Comparison of ENCODE assay signal across 8 cellular contexts in the genomic region with DNA sequence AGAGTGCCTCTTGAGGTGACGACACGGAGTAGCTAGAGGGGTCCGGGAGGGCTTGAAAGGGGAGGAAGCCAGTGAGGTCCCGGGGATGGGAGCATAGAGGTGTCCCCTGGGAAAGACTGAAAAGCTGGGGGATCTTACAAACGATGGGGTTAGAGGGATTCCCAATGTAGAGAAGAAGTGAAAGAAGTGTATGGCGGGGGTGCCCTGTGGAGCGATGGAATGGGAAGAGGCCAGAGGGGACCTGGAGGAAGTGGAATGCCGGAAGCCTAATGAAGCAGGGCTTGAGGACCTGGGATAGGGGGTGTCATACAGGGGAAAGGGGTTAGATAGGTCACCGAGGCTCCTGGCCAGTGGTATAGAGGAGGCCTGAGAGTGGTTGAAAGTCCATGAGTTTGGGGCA. TPM values are rescaled to one million over a fixed set of nuclear protein-coding genes. Genes with fewer than 3 reads are reported as not detected.
A peak's percentile ranks its signal among the peaks of the same experiment; 100 is the strongest.
DNase-seq lines count a peak whose midpoint lies in the region; ATAC-seq, FAIRE-seq and TF ChIP-seq lines count a peak whose summit lies in the region.

No MANE protein-coding gene starts in this region.

- peaks cover 30% of the 10 kb centered on the region for H3K79me2 ChIP-seq in PC-9 (ENCODE audit: low read depth)

- H3K27ac ChIP-seq in PC-9 (no peak overlapping the region), pancreas (no peak overlapping the region)

- POLR2A ChIA-PET in PC-9 (lab: Charles Lee; ENCODE audit: unreplicated experiment), result interaction anchor here (0.6 to 1.6 kb wide), 5 partner anchors 26 to 369 kb away, joined by 3 to 16 read pairs (median 7); a partner anchor contains a TSS

- H3K9me2 ChIP-seq in PC-9 (ENCODE audit: insufficient read depth), result no peaks in the 10 kb centered on the region

- ATAC-seq in pancreas (no peak), HG03460 (IDR thresholded peaks at IDR 0.05; ENCODE audit: unreplicated experiment) (no peak), GM21423 (IDR thresholded peaks at IDR 0.05; ENCODE audit: unreplicated experiment) (no peak)

- 1% methylated on average over 9 of the region's 9 CpGs for WGBS in pancreas, 2 donors

- H3K4me3 ChIP-seq in PC-9 (peak overlapping the region; percentile 96), pancreas (peak overlapping the region; percentile 51 to 70 (median 68))

- intact Hi-C loops in PC-9 (cut with micrococcal nuclease; ENCODE audit: unreplicated experiment), result loop anchor here (2.0 to 5.0 kb wide), 2 partner anchors 90 to 109 kb away; a partner anchor contains a TSS
- intact Hi-C loops in pancreas (cut with DNase I), result no loop called here

- H3K4me2 ChIP-seq in PC-9, result peak overlapping the region; percentile 90

- H4K20me1 ChIP-seq in PC-9 (ENCODE audit: insufficient read depth), result 0 out of 2 replicates have a peak, but pooled peaks cover 5% of the 10 kb centered on the region

- peak; percentile 23 for TF ChIP-seq POLR2A in erythroblast (IDR thresholded peaks at IDR 0.05; ENCODE audit: low read length)

- H3K27me3 ChIP-seq in PC-9 (ENCODE audit: insufficient read depth, low read depth) (no peaks in the 10 kb centered on the region), pancreas (no peaks in the 10 kb centered on the region)

- TF ChIP-seq CTCF in PC-9 (conservative IDR thresholded peaks at IDR 0.05), result no peak
- no peak for TF ChIP-seq CTCF in pancreas (IDR thresholded peaks at IDR 0.05)

- DNase-seq in EH (ENCODE audit: low read depth), result peak; percentile 43
- no peak for DNase-seq in PC-9
- no peak for DNase-seq in erythroblast (lab: John Stamatoyannopoulos, UW)
- DNase-seq in pancreas, result no peak
- DNase-seq in NCI-H1417 treated with DMSO at 0.1 percent for 48 hours (lab: John Stamatoyannopoulos, UW), result no peak
- no peak for DNase-seq in stimulated activated CD4-positive, alpha-beta T cell treated with anti-CD3 and anti-CD28 coated beads, Interleukin-2, amount 100 ng/mL, for 48 hours

- H3K9me3 ChIP-seq in PC-9 (ENCODE audit: insufficient read depth, low read depth), result no peaks in the 10 kb centered on the region
- no peaks in the 10 kb centered on the region for H3K9me3 ChIP-seq in pancreas

- peaks cover 17% of the 10 kb centered on the region for H3K4me1 ChIP-seq in PC-9 (replicated peaks; ENCODE audit: insufficient read depth)
- H3K4me1 ChIP-seq in pancreas, result peaks cover 0 to 19% (median 0%) of the 10 kb centered on the region in 3 donors

- CTCF ChIA-PET in PC-9 (lab: Charles Lee), result interaction anchor here (1.2 kb wide), 1 partner anchor 46 kb away, joined by 7 read pairs; a partner anchor contains a TSS

- FAIRE-seq in pancreas (lab: Jason Lieb, UNC), result no peak

- peaks cover 13% of the 10 kb centered on the region for H3F3A ChIP-seq in PC-9 (ENCODE audit: insufficient read depth, low read depth)

- BruUV-seq in PC-9 (replicated peaks; lab: Mats Ljungman, UMichigan), result no TSS peak

- H3K36me3 ChIP-seq in PC-9 (ENCODE audit: low read depth) (no peaks in the 10 kb centered on the region), pancreas (no peaks in the 10 kb centered on the region)

- peak overlapping the region; percentile 90 for H2AFZ ChIP-seq in PC-9

RNA-seq across cellular contexts. Expression of a gene that starts 0.6 kb away (rescaled TPM):
- total RNA-seq in PC-9 (2021) (91.8 and 95.1 TPM in 2 replicates), pancreas (10 to 100 TPM; 29.3 to 42.8 (median 34.2) TPM)
- polyA plus RNA-seq in pancreas, result 10 to 100 TPM; 27.1 to 29.0 TPM

RNA-seq across cellular contexts. Expression of a gene that starts 4.3 kb away (rescaled TPM):
- total RNA-seq in PC-9 (2021) (not detected in 2 replicates), pancreas (under 1 TPM in 3 of 6 donors, not detected in 3; 0.08 to 0.34 (median 0.09) TPM)
- polyA plus RNA-seq in pancreas, result under 1 TPM; 0.35 to 0.76 TPM

RNA-seq across cellular contexts. Expression of a gene that starts 45.7 kb away (rescaled TPM):
- total RNA-seq in PC-9 (2021) (50.0 and 60.4 TPM in 2 replicates), pancreas (10 to 100 TPM in 3 of 6 donors, 1 to 10 TPM in 3; 8.8 to 22.3 (median 12.1) TPM)
- 10 to 100 TPM; 24.3 to 30.3 TPM for polyA plus RNA-seq in pancreas

RNA-seq across cellular contexts. Expression of a gene that starts 50.7 kb away (rescaled TPM):
- 92.2 and 99.6 TPM in 2 replicates for total RNA-seq in PC-9 (2021)
- 10 to 100 TPM; 19.4 to 34.9 (median 24.3) TPM for total RNA-seq in pancreas
- 10 to 100 TPM; 56.8 to 60.0 TPM for polyA plus RNA-seq in pancreas
